In the genomic region with DNA sequence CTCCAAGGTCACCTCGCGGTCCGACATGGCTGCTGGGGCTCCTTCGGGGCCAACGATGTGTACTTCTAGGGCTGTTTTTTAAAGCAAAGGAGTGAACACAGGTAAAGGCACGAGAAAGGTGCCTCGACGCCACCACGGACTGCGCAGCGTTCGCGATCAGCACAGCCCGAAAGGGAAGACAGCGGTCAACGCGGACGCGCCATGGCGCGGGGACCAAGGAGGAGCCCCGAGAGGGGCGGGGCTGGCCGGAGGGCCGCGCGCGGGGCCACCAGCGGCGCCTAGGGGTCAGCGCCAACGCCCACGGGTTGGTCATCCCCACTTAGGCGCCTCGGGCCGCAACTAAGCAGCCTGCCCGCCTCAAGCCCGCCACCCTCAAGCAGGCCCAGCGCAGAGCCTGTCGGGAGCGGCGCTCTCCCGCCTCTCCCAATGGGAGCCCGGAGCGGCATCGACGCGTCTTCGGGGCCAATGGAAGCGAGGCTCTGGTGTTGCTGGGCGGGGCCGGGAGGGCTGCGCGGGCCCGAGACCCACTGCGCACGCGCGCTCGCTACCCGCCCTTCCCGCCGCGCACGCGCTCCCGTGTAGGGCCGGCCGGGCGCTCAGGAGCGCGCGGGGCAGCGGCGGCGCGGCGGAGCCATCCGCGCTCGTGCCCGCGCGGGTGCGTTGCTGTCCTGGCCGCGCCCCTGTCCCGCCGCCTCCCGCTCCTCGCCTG, we compare ENCODE assay signal across 8 cellular contexts. TPM values are rescaled to one million over a fixed set of nuclear protein-coding genes. Genes with fewer than 3 reads are reported as not detected.
A peak's percentile ranks its signal among the peaks of the same experiment; 100 is the strongest.
DNase-seq lines count a peak whose midpoint lies in the region; ATAC-seq, FAIRE-seq and TF ChIP-seq lines count a peak whose summit lies in the region.

A gene with protein sequence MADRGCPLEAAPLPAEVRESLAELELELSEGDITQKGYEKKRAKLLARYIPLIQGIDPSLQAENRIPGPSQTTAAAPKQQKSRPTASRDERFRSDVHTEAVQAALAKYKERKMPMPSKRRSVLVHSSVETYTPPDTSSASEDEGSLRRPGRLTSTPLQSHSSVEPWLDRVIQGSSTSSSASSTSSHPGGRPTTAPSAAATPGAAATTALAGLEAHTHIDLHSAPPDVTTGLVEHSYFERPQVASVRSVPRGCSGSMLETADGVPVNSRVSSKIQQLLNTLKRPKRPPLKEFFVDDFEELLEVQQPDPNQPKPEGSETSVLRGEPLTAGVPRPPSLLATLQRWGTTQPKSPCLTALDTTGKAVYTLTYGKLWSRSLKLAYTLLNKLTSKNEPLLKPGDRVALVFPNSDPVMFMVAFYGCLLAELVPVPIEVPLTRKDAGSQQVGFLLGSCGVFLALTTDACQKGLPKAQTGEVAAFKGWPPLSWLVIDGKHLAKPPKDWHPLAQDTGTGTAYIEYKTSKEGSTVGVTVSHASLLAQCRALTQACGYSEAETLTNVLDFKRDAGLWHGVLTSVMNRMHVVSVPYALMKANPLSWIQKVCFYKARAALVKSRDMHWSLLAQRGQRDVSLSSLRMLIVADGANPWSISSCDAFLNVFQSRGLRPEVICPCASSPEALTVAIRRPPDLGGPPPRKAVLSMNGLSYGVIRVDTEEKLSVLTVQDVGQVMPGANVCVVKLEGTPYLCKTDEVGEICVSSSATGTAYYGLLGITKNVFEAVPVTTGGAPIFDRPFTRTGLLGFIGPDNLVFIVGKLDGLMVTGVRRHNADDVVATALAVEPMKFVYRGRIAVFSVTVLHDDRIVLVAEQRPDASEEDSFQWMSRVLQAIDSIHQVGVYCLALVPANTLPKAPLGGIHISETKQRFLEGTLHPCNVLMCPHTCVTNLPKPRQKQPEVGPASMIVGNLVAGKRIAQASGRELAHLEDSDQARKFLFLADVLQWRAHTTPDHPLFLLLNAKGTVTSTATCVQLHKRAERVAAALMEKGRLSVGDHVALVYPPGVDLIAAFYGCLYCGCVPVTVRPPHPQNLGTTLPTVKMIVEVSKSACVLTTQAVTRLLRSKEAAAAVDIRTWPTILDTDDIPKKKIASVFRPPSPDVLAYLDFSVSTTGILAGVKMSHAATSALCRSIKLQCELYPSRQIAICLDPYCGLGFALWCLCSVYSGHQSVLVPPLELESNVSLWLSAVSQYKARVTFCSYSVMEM (N-terminal part only) (plus strand): TSS at position 577 of the 709 bp plus-strand sequence. CDS start 241 bp downstream, outside the sequence.

- H3K56ac ChIP-seq in IMR-90 (ENCODE audit: extremely low read depth, insufficient read depth, low read length): peak within 1 kb of the TSS; percentile 52; the same call in 1 of the 2 replicates

- TF ChIP-seq RAD21 in IMR-90 (IDR thresholded peaks at IDR 0.05; ENCODE audit: low read length): no peak

- H3K4me3 ChIP-seq in IMR-90 (ENCODE audit: insufficient read depth, low read depth, low read length): peak within 1 kb of the TSS; percentile 100
- H3K4me3 ChIP-seq in OCI-LY7 (ENCODE audit: low read depth, low read length, poor library complexity, severe bottlenecking): peak within 1 kb of the TSS; percentile 89
- H3K4me3 ChIP-seq in endothelial cell of umbilical vein (replicated peaks in 1 of 3; ENCODE audit: insufficient read depth in 1 of 3, low read depth in 1 of 3, low read length in 3 of 3): peak within 1 kb of the TSS; percentile 58 to 85 (median 74)

- no peak for TF ChIP-seq CTCF in IMR-90 (conservative IDR thresholded peaks at IDR 0.05; ENCODE audit: low read depth, low read length)
- TF ChIP-seq CTCF in OCI-LY7 (conservative IDR thresholded peaks at IDR 0.05; ENCODE audit: low read length): no peak
- no peak for TF ChIP-seq CTCF in endothelial cell of umbilical vein (IDR thresholded peaks at IDR 0.05; ENCODE audit: extremely low read depth in 1 of 2, insufficient read depth in 1 of 2, low read depth in 1 of 2, low read length in 2 of 2)

- H2BK120ac ChIP-seq in IMR-90 (ENCODE audit: low read depth, low read length): 0 out of 2 replicates have a peak within 1 kb of the TSS, but pooled peaks have one; percentile 25

- H2AK9ac ChIP-seq in IMR-90 (replicated peaks; ENCODE audit: low read depth, low read length, poor library complexity): peak within 1 kb of the TSS; percentile 95

- H3K18ac ChIP-seq in IMR-90 (ENCODE audit: low read depth, low read length): peak within 1 kb of the TSS; percentile 11

- peak; percentile 87 for DNase-seq in DMS 273 treated with DMSO at 0.1 percent for 48 hours (lab: John Stamatoyannopoulos, UW)
- DNase-seq in IMR-90: peak; percentile 95
- DNase-seq in OCI-LY7 (ENCODE audit: low spot score): peak; percentile 98
- DNase-seq in activated T-cell treated with anti-CD3 and anti-CD28 coated beads for 1 hour (ENCODE audit: low read depth): peak; percentile 92
- peak; percentile 98 for DNase-seq in endothelial cell of umbilical vein (ENCODE audit: low read depth, low spot score)
- peak; percentile 98 for DNase-seq in midbrain (lab: John Stamatoyannopoulos, UW)
- peak; percentile 89 to 94 for DNase-seq in stimulated activated CD8-positive, alpha-beta memory T cell treated with anti-CD3 and anti-CD28 coated beads, Interleukin-15, amount 100 ng/mL, for 48 hours (ENCODE audit: low read depth in 2 of 2)

- H4K91ac ChIP-seq in IMR-90 (ENCODE audit: insufficient read depth, low read depth, low read length): peak within 1 kb of the TSS; percentile 72

- peak within 1 kb of the TSS; percentile 74 for H4K5ac ChIP-seq in IMR-90 (ENCODE audit: low read depth, low read length)

- FAIRE-seq in endothelial cell of umbilical vein (lab: Jason Lieb, UNC): peak; percentile 81

- H3K9me1 ChIP-seq in IMR-90 (ENCODE audit: insufficient read depth, low read length) (peaks cover 22% of the 10 kb centered on the region), endothelial cell of umbilical vein (replicated peaks; ENCODE audit: control insufficient read depth, extremely low read depth, insufficient read depth, low read length) (no peaks in the 10 kb centered on the region)

- peaks cover 1% of the 10 kb centered on the region for H3K36me3 ChIP-seq in IMR-90 (ENCODE audit: control insufficient read depth, insufficient read depth, low read length)
- H3K36me3 ChIP-seq in OCI-LY7 (ENCODE audit: insufficient read depth, low read length): peaks cover 44% of the 10 kb centered on the region
- H3K36me3 ChIP-seq in endothelial cell of umbilical vein (ENCODE audit: control insufficient read depth in 2 of 2, extremely low read depth in 1 of 2, insufficient read depth in 2 of 2, low read length in 2 of 2): no peaks in the 10 kb centered on the region

- no peaks in the 10 kb centered on the region for H3K27me3 ChIP-seq in IMR-90 (ENCODE audit: control insufficient read depth, insufficient read depth, low read length)
- H3K27me3 ChIP-seq in endothelial cell of umbilical vein (ENCODE audit: control insufficient read depth in 2 of 2, insufficient read depth in 2 of 2, low read length in 2 of 2): no peaks in the 10 kb centered on the region

- H2AFZ ChIP-seq in IMR-90 (replicated peaks; ENCODE audit: low read length, poor library complexity): peak within 1 kb of the TSS; percentile 99
- peak within 1 kb of the TSS; percentile 61; the same call in 1 of the 2 replicates for H2AFZ ChIP-seq in OCI-LY7 (ENCODE audit: low read length)
- H2AFZ ChIP-seq in endothelial cell of umbilical vein (ENCODE audit: low read depth, low read length): peak within 1 kb of the TSS; percentile 87

- WGBS in IMR-90 (ENCODE audit: extremely low coverage in 2 of 2, insufficient read length in 1 of 2), 2 experiments: 0% methylated on average over 25 of the region's 91 CpGs; no CpG with 5 or more reads in 1 of the 2 experiments

- in situ Hi-C loops in IMR-90 (cut with MboI; ENCODE audit: low sequenced_read_pairs): no loop called here

- POLR2A ChIA-PET in IMR-90 (lab: Charles Lee; ENCODE audit: unreplicated experiment) (no interaction called here), OCI-LY7 (lab: Charles Lee) (interaction anchor here (0.6 to 2.1 kb wide), 3 partner anchors 16 to 177 kb away, joined by 3 to 6 read pairs (median 5); a partner anchor contains a TSS), endothelial cell of umbilical vein (lab: Charles Lee) (interaction anchor here (1.2 kb wide), 1 partner anchor 177 kb away, joined by 3 read pairs; no protein-coding TSS in a partner anchor)

- BruUV-seq in IMR-90 (replicated peaks; lab: Mats Ljungman, UMichigan) (no TSS peak), OCI-LY7 (replicated peaks; lab: Mats Ljungman, UMichigan) (no TSS peak), endothelial cell of umbilical vein (replicated peaks; lab: Mats Ljungman, UMichigan) (TSS peak; percentile 57)

- peak within 1 kb of the TSS; percentile 88 for H2BK5ac ChIP-seq in IMR-90 (ENCODE audit: low read depth, low read length, poor library complexity, severe bottlenecking)

- H4K8ac ChIP-seq in IMR-90 (ENCODE audit: low read depth in 2 of 2, low read length in 2 of 2): peak within 1 kb of the TSS; percentile 81 to 88

- H2BK20ac ChIP-seq in IMR-90 (ENCODE audit: low read depth, low read length): no peak within 1 kb of the TSS

- peak within 1 kb of the TSS; percentile 22 for H2AK5ac ChIP-seq in IMR-90 (ENCODE audit: low read depth, low read length)

- H3K27ac ChIP-seq in IMR-90 (ENCODE audit: insufficient read depth, low read length): peak within 1 kb of the TSS; percentile 96
- H3K27ac ChIP-seq in OCI-LY7 (ENCODE audit: low read depth, low read length, poor library complexity, severe bottlenecking): peak within 1 kb of the TSS; percentile 66
- H3K27ac ChIP-seq in endothelial cell of umbilical vein (ENCODE audit: insufficient read depth, low read depth, low read length): peak within 1 kb of the TSS; percentile 45

- dilution Hi-C loops in IMR-90 (cut with HindIII; ENCODE audit: low sequenced_read_pairs, unreplicated experiment) (no loop called here), endothelial cell of umbilical vein (cut with MboI; ENCODE audit: extremely low pct_ligation_motif_present, low sequenced_read_pairs) (no loop called here)

- H3K79me1 ChIP-seq in IMR-90 (ENCODE audit: low read depth in 1 of 2, low read length in 2 of 2): peaks cover 24 to 82% of the 10 kb centered on the region in 2 experiments

- CTCF ChIA-PET in IMR-90 (lab: Yijun Ruan, JAX): no interaction called here
- CTCF ChIA-PET in OCI-LY7 (lab: Charles Lee; ENCODE audit: unreplicated experiment): interaction anchor here (1.0 kb wide), 1 partner anchor 182 kb away, joined by 4 read pairs; no protein-coding TSS in a partner anchor
- CTCF ChIA-PET in endothelial cell of umbilical vein (lab: Charles Lee): interaction anchor here (1.1 to 3.2 kb wide), 2 partner anchors 11 to 181 kb away, joined by 3 to 10 read pairs; no protein-coding TSS in a partner anchor

- H3K4me2 ChIP-seq in IMR-90 (ENCODE audit: low read depth, low read length) (peak within 1 kb of the TSS; percentile 100), OCI-LY7 (ENCODE audit: low read length) (peak within 1 kb of the TSS; percentile 99), endothelial cell of umbilical vein (ENCODE audit: insufficient read depth, low read length) (peak within 1 kb of the TSS; percentile 93)

- H3K23ac ChIP-seq in IMR-90 (ENCODE audit: low read depth, low read length): peak within 1 kb of the TSS; percentile 96

- no peaks in the 10 kb centered on the region for H3K9me2 ChIP-seq in OCI-LY7 (ENCODE audit: insufficient read depth, low read length)

- TF ChIP-seq POLR2A in IMR-90 (IDR thresholded peaks at IDR 0.05; ENCODE audit: low read depth, low read length) (peak; percentile 82), endothelial cell of umbilical vein (IDR thresholded peaks at IDR 0.05; ENCODE audit: low read depth, low read length) (peak; percentile 82)

- no peaks in the 10 kb centered on the region for H3K9me3 ChIP-seq in IMR-90 (ENCODE audit: control insufficient read depth, insufficient read depth, low read length)
- H3K9me3 ChIP-seq in OCI-LY7 (ENCODE audit: low read length): no peaks in the 10 kb centered on the region
- H3K9me3 ChIP-seq in endothelial cell of umbilical vein (replicated peaks; ENCODE audit: control insufficient read depth, insufficient read depth, low read length): no peaks in the 10 kb centered on the region

- H3K79me2 ChIP-seq in OCI-LY7 (ENCODE audit: insufficient read depth, low read depth, low read length) (peaks cover 40% of the 10 kb centered on the region), endothelial cell of umbilical vein (ENCODE audit: control insufficient read depth, insufficient read depth, low read length) (peaks cover 49% of the 10 kb centered on the region)

- intact Hi-C loops in IMR-90 (cut with micrococcal nuclease): no loop called here
- intact Hi-C loops in OCI-LY7 (cut with micrococcal nuclease; ENCODE audit: unreplicated experiment): loop anchor here (1.0 to 5.0 kb wide), 3 partner anchors 99 to 230 kb away; a partner anchor contains a TSS
- intact Hi-C loops in endothelial cell of umbilical vein (cut with micrococcal nuclease): loop anchor here (5.0 kb wide), 1 partner anchor 59 kb away; no protein-coding TSS in a partner anchor

- H3K4me1 ChIP-seq in IMR-90 (ENCODE audit: control insufficient read depth, insufficient read depth, low read length) (peaks cover 22% of the 10 kb centered on the region), OCI-LY7 (ENCODE audit: insufficient read depth, low read length, poor library complexity, severe bottlenecking) (peaks cover 19% of the 10 kb centered on the region), endothelial cell of umbilical vein (ENCODE audit: control insufficient read depth, extremely low read depth, insufficient read depth, low read length) (peaks cover 35% of the 10 kb centered on the region)

- H3K9ac ChIP-seq in IMR-90 (ENCODE audit: low read depth, low read length): peak within 1 kb of the TSS; percentile 94
- peak within 1 kb of the TSS; percentile 79 for H3K9ac ChIP-seq in endothelial cell of umbilical vein (replicated peaks; ENCODE audit: extremely low read depth, insufficient read depth, low read length)

- H4K20me1 ChIP-seq in IMR-90 (ENCODE audit: insufficient read depth, low read length) (peaks cover 5% of the 10 kb centered on the region), OCI-LY7 (ENCODE audit: insufficient read depth, low read length) (peaks cover 9% of the 10 kb centered on the region; the same call in 1 of the 2 replicates), endothelial cell of umbilical vein (replicated peaks; ENCODE audit: control insufficient read depth, extremely low read depth, insufficient read depth, low read length) (no peaks in the 10 kb centered on the region)

- ATAC-seq in GM21529 (IDR thresholded peaks at IDR 0.05; ENCODE audit: unreplicated experiment): peak; percentile 90
- peak; percentile 95 for ATAC-seq in IMR-90 (ENCODE audit: low read depth)

- peak within 1 kb of the TSS; percentile 94 for H3K4ac ChIP-seq in IMR-90 (ENCODE audit: low read depth, low read length)

- peak within 1 kb of the TSS; percentile 79 for H3K14ac ChIP-seq in IMR-90 (replicated peaks; ENCODE audit: low read depth, low read length)

- H2BK15ac ChIP-seq in IMR-90 (ENCODE audit: low read depth, low read length): peak within 1 kb of the TSS; percentile 27; the same call in 1 of the 3 replicates

RNA-seq across cellular contexts. Expression of the gene that starts here (rescaled TPM):
- total RNA-seq in IMR-90 (2012; rRNA removed) (17.9 and 19.4 TPM in 2 replicates), OCI-LY7 (2022) (44.7 and 52.5 TPM in 2 replicates), endothelial cell of umbilical vein (57.6 and 62.1 TPM in 2 replicates)
- polyA plus RNA-seq in IMR-90 (2012; rRNA removed) (22.7 and 24.3 TPM in 2 replicates), endothelial cell of umbilical vein (32.6 and 34.5 TPM in 2 replicates)
- polyA plus RNA-seq in IMR-90 (2012; cell fraction: cytosol; rRNA removed): 10.6 and 14.5 TPM in 2 replicates
- polyA plus RNA-seq in IMR-90 (2012; cell fraction: nucleus; rRNA removed; ENCODE audit: low replicate concordance): 83.5 and 90.7 TPM in 2 replicates
- 27.9 and 30.2 TPM in 2 replicates for total RNA-seq in OCI-LY7 (2014; rRNA removed; shearing (Covaris generic))
- 21.5 and 26.1 TPM in 2 replicates for polyA plus RNA-seq in endothelial cell of umbilical vein (2011; cell fraction: cytosol; rRNA removed)
- polyA plus RNA-seq in endothelial cell of umbilical vein (2011; cell fraction: nucleus; rRNA removed): 167 and 168 TPM in 2 replicates
- 33.7 and 36.0 TPM in 2 replicates for polyA plus RNA-seq in endothelial cell of umbilical vein (2012)
- polyA minus RNA-seq in endothelial cell of umbilical vein: 97.3 and 99.9 TPM in 2 replicates
- polyA minus RNA-seq in endothelial cell of umbilical vein (2011; cell fraction: cytosol; rRNA and poly(A)+ RNA removed): 23.0 TPM
- polyA minus RNA-seq in endothelial cell of umbilical vein (2011; cell fraction: nucleus; rRNA and poly(A)+ RNA removed): 132 and 146 TPM in 2 replicates

Comparison
In these comparisons a context has a peak if more than half of its experiments do, and no peak if none do; other contexts are left out.
1. Peak in every context shown above with its lines: DNase-seq, ATAC-seq, H3K4me3 ChIP-seq and H3K27ac ChIP-seq.
2. H3K27ac ChIP-seq: peak in every context shown above with its lines; median percentile 96 in IMR-90; 66 in OCI-LY7; 45 in endothelial cell of umbilical vein.